10 cellular contexts compared by ENCODE assay signal in the genomic region with DNA sequence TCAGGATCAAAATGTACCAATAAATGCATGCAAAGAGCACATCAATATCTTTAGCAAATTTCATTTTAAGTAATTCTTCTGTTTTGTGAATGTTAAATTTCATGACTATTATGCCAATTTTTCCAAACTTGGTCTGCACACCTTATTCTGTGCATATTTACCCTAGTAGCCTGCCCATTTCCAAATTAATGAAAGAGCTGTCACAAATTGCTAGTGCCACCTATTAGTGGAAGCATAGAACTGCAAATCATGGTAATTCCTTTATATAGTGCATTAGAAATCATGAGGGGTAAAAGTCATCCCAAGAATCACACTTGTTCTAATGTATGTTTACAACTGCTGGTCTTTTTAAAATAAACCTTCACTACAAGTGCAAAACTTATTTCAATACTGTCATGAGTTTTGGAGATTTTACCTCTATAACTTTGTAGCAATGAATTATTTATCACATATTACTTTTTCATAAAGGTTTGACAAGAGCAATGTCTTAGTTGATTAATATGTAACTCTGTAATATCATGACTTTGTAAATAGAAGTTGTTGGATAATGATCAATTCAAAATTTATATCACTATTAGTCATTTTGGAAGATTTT. TPM values are rescaled to one million over a fixed set of nuclear protein-coding genes. Genes with fewer than 3 reads are reported as not detected.
DNase-seq lines count a peak whose midpoint lies in the region; ATAC-seq, FAIRE-seq and TF ChIP-seq lines count a peak whose summit lies in the region.
"Had no signal": no experiment of that assay in that cellular context is flagged by ENCODE, and none has a peak within 500 bp of the region (broad histone marks: within the 10 kb centered on the region; RNA-seq: fewer than 3 reads in every experiment).

No MANE protein-coding gene starts in this region.

- no peaks in the 10 kb centered on the region for H3K36me3 ChIP-seq in GM12878 (ENCODE audit: control insufficient read depth in 2 of 2, insufficient read depth in 2 of 2, low read length in 1 of 2)

- CTCF ChIA-PET in GM12878 (lab: Yijun Ruan, JAX) = interaction anchor here (1.1 to 4.2 kb wide), 3 partner anchors 204 to 252 kb away, joined by 3 to 17 read pairs (median 16); no protein-coding TSS in a partner anchor

- ATAC-seq in GM12878 = peak; percentile 46

- no peak overlapping the region for H3K27ac ChIP-seq in GM12878 (ENCODE audit: control insufficient read depth, insufficient read depth)
- H3K27ac ChIP-seq: parathyroid adenoma had no signal

- no peak overlapping the region for H3K4me3 Mint-ChIP-seq in activated T-cell treated with anti-CD3 and anti-CD28 coated beads, Interleukin-2, amount 50 U/mL, for 24 hours
- H3K4me3 Mint-ChIP-seq in immature natural killer cell (no peak overlapping the region), mesothelial cell of epicardium (no peak overlapping the region)
- H3K4me3 Mint-ChIP-seq: central memory CD8-positive, alpha-beta T cell had no signal

- no peak for FAIRE-seq in GM12878 (lab: Jason Lieb, UNC)

- no peak for TF ChIP-seq EP300 in GM12878 (IDR thresholded peaks at IDR 0.05; ENCODE audit: borderline replicate concordance in 1 of 2, control insufficient read depth in 1 of 2, low read depth in 2 of 2, low read length in 2 of 2)

- H3K4me3 ChIP-seq in GM12878 = no peak overlapping the region

- H3K9me3 ChIP-seq in GM12878 (replicated peaks; ENCODE audit: control insufficient read depth, insufficient read depth, low read length) = no peaks in the 10 kb centered on the region

- H3K27ac Mint-ChIP-seq in activated T-cell treated with anti-CD3 and anti-CD28 coated beads, Interleukin-2, amount 50 U/mL, for 24 hours = no peak overlapping the region
- H3K27ac Mint-ChIP-seq in immature natural killer cell = no peak overlapping the region
- H3K27ac Mint-ChIP-seq in mesothelial cell of epicardium = no peak overlapping the region

- no peaks in the 10 kb centered on the region for H3K27me3 ChIP-seq in GM12878 (replicated peaks in 1 of 2; ENCODE audit: control insufficient read depth in 2 of 2, insufficient read depth in 2 of 2, low read length in 1 of 2)

- intact Hi-C loops in GM12878 (cut with micrococcal nuclease; ENCODE audit: unreplicated experiment) = loop anchor here (2.0 kb wide), 1 partner anchor 212 kb away; no protein-coding TSS in a partner anchor

- H2AFZ ChIP-seq in GM12878 (ENCODE audit: control insufficient read depth, low read depth, low read length) = no peak overlapping the region
- H2AFZ ChIP-seq: parathyroid adenoma had no signal

- peaks cover 20% of the 10 kb centered on the region for H3K4me1 Mint-ChIP-seq in activated T-cell treated with anti-CD3 and anti-CD28 coated beads, Interleukin-2, amount 50 U/mL, for 24 hours (ENCODE audit: low read depth)
- H3K4me1 Mint-ChIP-seq in immature natural killer cell (peaks cover 0 to 8% of the 10 kb centered on the region in 2 donors), mesothelial cell of epicardium (peaks cover 44% of the 10 kb centered on the region)
- H3K4me1 Mint-ChIP-seq: central memory CD8-positive, alpha-beta T cell had no signal

- no peaks in the 10 kb centered on the region for H3K79me2 ChIP-seq in GM12878 (ENCODE audit: control insufficient read depth, insufficient read depth, low read length)
- H3K79me2 ChIP-seq: parathyroid adenoma had no signal

- no peak overlapping the region for H3K9ac ChIP-seq in GM12878 (ENCODE audit: control insufficient read depth, insufficient read depth, low read length)
- H3K9ac ChIP-seq: parathyroid adenoma had no signal

- RAD21 ChIA-PET in GM12878 (lab: Charles Lee; ENCODE audit: unreplicated experiment) = interaction anchor here (1.3 to 1.5 kb wide), 2 partner anchors 24 to 215 kb away, joined by 3 read pairs; no protein-coding TSS in a partner anchor

- BruUV-seq in GM12878 (replicated peaks; lab: Mats Ljungman, UMichigan) = no TSS peak

- peak in 1 of 3 experiments; percentile 19; a peak in 2 of 6 replicates for TF ChIP-seq CTCF in GM12878 (IDR thresholded peaks at IDR 0.05 in 2 of 3, conservative IDR thresholded peaks at IDR 0.05 in 1 of 3; ENCODE audit: control insufficient read depth in 2 of 3, extremely low read depth in 1 of 3, insufficient read depth in 1 of 3, low read depth in 3 of 3, low read length in 3 of 3)
- no peak for TF ChIP-seq CTCF in mesothelial cell of epicardium (IDR thresholded peaks at IDR 0.05; ENCODE audit: unreplicated experiment)

- peak; percentile 24 for DNase-seq in D341Med (ENCODE audit: low spot score)
- DNase-seq in Kasumi-1 (lab: John Stamatoyannopoulos, UW) = peak; percentile 29 to 46
- no peak for DNase-seq in GM12878 (ENCODE audit: low read depth, low spot score)
- DNase-seq in medulla oblongata (ENCODE audit: extremely low spot score) = peak; percentile 70
- no peak for DNase-seq in activated T-cell treated with anti-CD3 and anti-CD28 coated beads, Interleukin-2, amount 50 U/mL, for 24 hours
- DNase-seq in immature natural killer cell = no peak
- DNase-seq in mesothelial cell of epicardium (ENCODE audit: low spot score in 2 of 2, unreplicated experiment in 2 of 2) = no peak
- DNase-seq in T-helper 1 cell = no peak

- in situ Hi-C loops in GM12878 (cut with MboI) = no loop called here

- peak; percentile 45; the same call in 1 of the 2 replicates for TF ChIP-seq RAD21 in GM12878 (IDR thresholded peaks at IDR 0.05; ENCODE audit: insufficient read depth, low read depth, low read length)

- no peak for TF ChIP-seq POLR2A in GM12878 (IDR thresholded peaks at IDR 0.05; ENCODE audit: low read depth, low read length)

- H4K20me1 ChIP-seq in GM12878 (ENCODE audit: control insufficient read depth, insufficient read depth) = no peaks in the 10 kb centered on the region

- H3K27me3 Mint-ChIP-seq in activated T-cell treated with anti-CD3 and anti-CD28 coated beads, Interleukin-2, amount 50 U/mL, for 24 hours = no peaks in the 10 kb centered on the region
- no peaks in the 10 kb centered on the region for H3K27me3 Mint-ChIP-seq in immature natural killer cell (ENCODE audit: low read depth in 3 of 3)
- no peaks in the 10 kb centered on the region for H3K27me3 Mint-ChIP-seq in mesothelial cell of epicardium (ENCODE audit: low read depth)
- H3K27me3 Mint-ChIP-seq: central memory CD8-positive, alpha-beta T cell had no signal

- H3K4me2 ChIP-seq in GM12878 (ENCODE audit: control insufficient read depth, insufficient read depth) = no peak overlapping the region

- SMC1A ChIA-PET in GM12878 (lab: Charles Lee; ENCODE audit: uncharacterized antibody, unreplicated experiment) = interaction anchor here (0.8 to 1.8 kb wide), 3 partner anchors 12 to 212 kb away, joined by 3 to 5 read pairs (median 4); no protein-coding TSS in a partner anchor

- no peaks in the 10 kb centered on the region for H3K9me3 Mint-ChIP-seq in activated T-cell treated with anti-CD3 and anti-CD28 coated beads, Interleukin-2, amount 50 U/mL, for 24 hours
- H3K9me3 Mint-ChIP-seq in immature natural killer cell (peaks cover 0 to 25% (median 6%) of the 10 kb centered on the region in 6 donors), mesothelial cell of epicardium (no peaks in the 10 kb centered on the region)

- H3K36me3 Mint-ChIP-seq in activated T-cell treated with anti-CD3 and anti-CD28 coated beads, Interleukin-2, amount 50 U/mL, for 24 hours (ENCODE audit: low read depth) = no peaks in the 10 kb centered on the region
- H3K36me3 Mint-ChIP-seq in immature natural killer cell (no peaks in the 10 kb centered on the region), mesothelial cell of epicardium (peaks cover 1% of the 10 kb centered on the region)

- H3K4me1 ChIP-seq in GM12878 (ENCODE audit: control insufficient read depth, insufficient read depth, low read length) = no peaks in the 10 kb centered on the region
- H3K4me1 ChIP-seq: parathyroid adenoma had no signal

- POLR2A ChIA-PET in GM12878 (lab: Charles Lee) = no interaction called here

TF ChIP-seq in GM12878, 131 proteins besides CTCF, POLR2A, EP300 and RAD21 (continues in another document):
- TF ChIP-seq HDAC2 (IDR thresholded peaks at IDR 0.05) (no peak), ZNF384 (IDR thresholded peaks at IDR 0.05; ENCODE audit: borderline replicate concordance, low read depth, low read length) (no peak), TCF12 (IDR thresholded peaks at IDR 0.05; ENCODE audit: low read depth, low read length) (no peak), ATF7 (IDR thresholded peaks at IDR 0.05; ENCODE audit: low read depth) (no peak), ZNF207 (IDR thresholded peaks at IDR 0.05; ENCODE audit: borderline replicate concordance) (no peak), CHD2 (IDR thresholded peaks at IDR 0.05; ENCODE audit: borderline replicate concordance, low read depth, low read length) (no peak), TARDBP (IDR thresholded peaks at IDR 0.05; ENCODE audit: borderline replicate concordance) (no peak), SMC3 (IDR thresholded peaks at IDR 0.05; ENCODE audit: borderline replicate concordance, low read length) (no peak; the same call in 1 of the 2 replicates), CBX5 (IDR thresholded peaks at IDR 0.05; ENCODE audit: low read depth) (no peak), FOXK2 (IDR thresholded peaks at IDR 0.05) (no peak), ZNF217 (IDR thresholded peaks at IDR 0.05) (no peak)

RNA-seq across cellular contexts. Expression of a gene that starts 5.7 kb away (rescaled TPM):
- total RNA-seq in GM12878 (2013; cell fraction: nucleolus; rRNA removed) = 3.9 and 4.4 TPM in 2 replicates
- total RNA-seq in GM12878 (2014; rRNA removed) (0.27 and 0.45 TPM in 2 replicates), GM12878 (2014; rRNA removed; fragmentation: Illumina TruSeq; extraction: Trizol) (0.36 and 0.64 TPM in 2 replicates), GM12878 (2021) (0.08 and 0.32 TPM in 2 replicates), mesothelial cell of epicardium (43.4 to 50.4 TPM (median 44.4 TPM) in 3 replicates)
- polyA plus RNA-seq in GM12878 (2011; ENCODE audit: low read depth) = not detected
- polyA plus RNA-seq in GM12878 (2011; rRNA removed) (3.3 TPM in 2 replicates), GM12878 (2014; fragmentation: Illumina TruSeq; extraction: Trizol) (0.31 and 1.2 TPM in 2 replicates), GM12878 (2014; fragmentation: Nextera tagmentation; extraction: Ambion mirVana) (under 1 TPM; 0.04 to 0.45 TPM), GM12878 (2014; rRNA removed) (0.16 and 0.17 TPM in 2 replicates), GM12878 (2016; fragmentation: Nextera tagmentation; extraction: Ambion mirVana) (under 1 TPM; 0.01 to 0.13 TPM), immature natural killer cell (under 1 TPM in 1 of 3 donors, not detected in 2; 0.47 TPM)
- polyA plus RNA-seq in GM12878 (2011; cell fraction: cytosol; rRNA removed) = 1.4 and 1.8 TPM in 2 replicates
- 2.0 and 3.2 TPM in 2 replicates for polyA plus RNA-seq in GM12878 (2011; cell fraction: nucleus; rRNA removed)
- polyA plus RNA-seq in GM12878 (2012) = not detected in 2 replicates
- polyA minus RNA-seq in GM12878 (2011; rRNA and poly(A)+ RNA removed) = 9.5 and 13.5 TPM in 2 replicates
- polyA minus RNA-seq in GM12878 (2011; cell fraction: cytosol; rRNA and poly(A)+ RNA removed) = 1.5 and 1.6 TPM in 2 replicates
- polyA minus RNA-seq in GM12878 (2011; cell fraction: nucleus; rRNA and poly(A)+ RNA removed) = 2.2 and 6.5 TPM in 2 replicates

Comparison
In these comparisons a context has a peak if more than half of its experiments do, and no peak if none do; other contexts are left out.
1. DNase-seq: peak in D341Med (single experiment), Kasumi-1 (2 of 2) and medulla oblongata (single experiment); none in GM12878 (single experiment), activated T-cell treated with anti-CD3 and anti-CD28 coated beads, Interleukin-2, amount 50 U/mL, for 24 hours (single experiment), immature natural killer cell (0 of 3), mesothelial cell of epicardium (0 of 2) and T-helper 1 cell (0 of 5).